Comparison of ENCODE assay signal across 1 cellular context in the genomic region with DNA sequence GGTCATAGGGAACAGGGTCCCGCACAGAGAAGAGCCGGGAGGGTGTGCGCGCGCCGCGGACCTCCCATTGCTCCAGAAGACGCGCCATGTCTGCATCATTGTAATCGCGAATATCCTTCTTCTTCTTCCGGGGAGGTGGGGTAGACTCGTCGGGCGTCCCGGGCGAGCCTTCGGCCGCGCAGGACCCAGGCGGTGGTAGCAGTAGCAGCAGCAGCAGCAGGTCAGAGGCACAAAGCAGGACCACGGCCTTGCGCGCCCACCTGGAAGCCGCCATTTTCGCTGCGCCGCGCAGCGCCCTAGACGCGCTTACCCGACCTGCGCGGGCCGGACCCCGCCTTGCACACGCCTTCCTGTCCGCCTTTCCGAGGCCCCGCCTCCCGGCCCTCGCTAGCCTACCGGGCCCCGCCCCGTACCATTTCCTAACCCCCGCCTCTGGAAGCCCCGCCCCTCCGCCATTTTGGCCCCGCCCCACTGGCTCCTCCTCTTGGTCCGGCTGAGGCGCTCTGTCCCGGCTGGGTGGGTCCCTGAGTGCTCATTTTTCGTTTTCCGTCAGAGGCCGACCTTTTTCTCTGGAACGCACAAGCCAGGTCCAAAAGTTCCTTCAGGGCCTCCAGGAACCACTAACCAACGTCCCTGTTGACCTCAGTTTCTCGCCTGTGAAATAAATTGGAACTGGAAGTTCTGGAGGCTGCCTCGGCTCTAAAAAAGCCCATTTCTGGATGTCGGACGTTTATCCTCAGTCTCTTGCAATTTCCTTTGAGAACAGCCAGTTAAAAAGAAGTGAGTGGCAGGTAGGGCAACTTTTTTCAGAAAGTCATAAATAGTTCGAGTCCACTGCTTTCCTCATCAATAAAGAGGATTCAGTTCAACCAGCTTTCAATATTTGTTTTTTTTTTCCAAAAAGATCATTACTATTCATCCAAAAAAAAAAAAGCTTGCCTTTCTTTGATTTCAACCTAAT.
TF ChIP-seq lines count a peak whose summit lies in the region.

A gene (minus strand): TSS at position 302 of the 961 bp plus-strand sequence. CDS start 28 bp downstream, at position 274.

TF ChIP-seq in SK-N-SH, 30 proteins besides CTCF, POLR2A, EP300 and RAD21 (continued from another document):
- TF ChIP-seq, protein P1, sequence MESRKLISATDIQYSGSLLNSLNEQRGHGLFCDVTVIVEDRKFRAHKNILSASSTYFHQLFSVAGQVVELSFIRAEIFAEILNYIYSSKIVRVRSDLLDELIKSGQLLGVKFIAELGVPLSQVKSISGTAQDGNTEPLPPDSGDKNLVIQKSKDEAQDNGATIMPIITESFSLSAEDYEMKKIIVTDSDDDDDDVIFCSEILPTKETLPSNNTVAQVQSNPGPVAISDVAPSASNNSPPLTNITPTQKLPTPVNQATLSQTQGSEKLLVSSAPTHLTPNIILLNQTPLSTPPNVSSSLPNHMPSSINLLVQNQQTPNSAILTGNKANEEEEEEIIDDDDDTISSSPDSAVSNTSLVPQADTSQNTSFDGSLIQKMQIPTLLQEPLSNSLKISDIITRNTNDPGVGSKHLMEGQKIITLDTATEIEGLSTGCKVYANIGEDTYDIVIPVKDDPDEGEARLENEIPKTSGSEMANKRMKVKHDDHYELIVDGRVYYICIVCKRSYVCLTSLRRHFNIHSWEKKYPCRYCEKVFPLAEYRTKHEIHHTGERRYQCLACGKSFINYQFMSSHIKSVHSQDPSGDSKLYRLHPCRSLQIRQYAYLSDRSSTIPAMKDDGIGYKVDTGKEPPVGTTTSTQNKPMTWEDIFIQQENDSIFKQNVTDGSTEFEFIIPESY (IDR thresholded peaks at IDR 0.05; ENCODE audit: borderline replicate concordance, low read depth), result no peak
- TF ChIP-seq EZH2phosphoT487 (IDR thresholded peaks at IDR 0.05; ENCODE audit: borderline replicate concordance, low read depth), result no peak
- TF ChIP-seq CHD2 (IDR thresholded peaks at IDR 0.05; ENCODE audit: low read length, partially characterized antibody), result no peak
- TF ChIP-seq, protein P2, sequence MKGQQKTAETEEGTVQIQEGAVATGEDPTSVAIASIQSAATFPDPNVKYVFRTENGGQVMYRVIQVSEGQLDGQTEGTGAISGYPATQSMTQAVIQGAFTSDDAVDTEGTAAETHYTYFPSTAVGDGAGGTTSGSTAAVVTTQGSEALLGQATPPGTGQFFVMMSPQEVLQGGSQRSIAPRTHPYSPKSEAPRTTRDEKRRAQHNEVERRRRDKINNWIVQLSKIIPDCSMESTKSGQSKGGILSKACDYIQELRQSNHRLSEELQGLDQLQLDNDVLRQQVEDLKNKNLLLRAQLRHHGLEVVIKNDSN (IDR thresholded peaks at IDR 0.05; ENCODE audit: borderline replicate concordance, low read depth), result no peak
- no peak for TF ChIP-seq FOXM1 (IDR thresholded peaks at IDR 0.05; ENCODE audit: low read depth)
- TF ChIP-seq, protein P3, sequence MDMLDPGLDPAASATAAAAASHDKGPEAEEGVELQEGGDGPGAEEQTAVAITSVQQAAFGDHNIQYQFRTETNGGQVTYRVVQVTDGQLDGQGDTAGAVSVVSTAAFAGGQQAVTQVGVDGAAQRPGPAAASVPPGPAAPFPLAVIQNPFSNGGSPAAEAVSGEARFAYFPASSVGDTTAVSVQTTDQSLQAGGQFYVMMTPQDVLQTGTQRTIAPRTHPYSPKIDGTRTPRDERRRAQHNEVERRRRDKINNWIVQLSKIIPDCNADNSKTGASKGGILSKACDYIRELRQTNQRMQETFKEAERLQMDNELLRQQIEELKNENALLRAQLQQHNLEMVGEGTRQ (IDR thresholded peaks at IDR 0.05; ENCODE audit: borderline replicate concordance, low read depth, low read length), result no peak
- no peak for TF ChIP-seq GABPA (IDR thresholded peaks at IDR 0.05; ENCODE audit: low read depth)
- 0 out of 2 replicates have a peak, but pooled peaks have one; percentile 12 for TF ChIP-seq ELF1 (IDR thresholded peaks at IDR 0.05)
- TF ChIP-seq RXRA (IDR thresholded peaks at IDR 0.05; ENCODE audit: borderline replicate concordance, low read depth), result no peak
- peak; percentile 61; the same call in 1 of the 2 replicates for TF ChIP-seq MXI1 (IDR thresholded peaks at IDR 0.05; ENCODE audit: low read depth, low read length)
- TF ChIP-seq POLR2AphosphoS5 (IDR thresholded peaks at IDR 0.05; ENCODE audit: low read depth, low read length), result peak; percentile 95
- peak; percentile 74; the same call in 1 of the 2 replicates for TF ChIP-seq SIN3A (IDR thresholded peaks at IDR 0.05; ENCODE audit: borderline replicate concordance, low read depth, low read length)
- no peak for TF ChIP-seq RFX5 (IDR thresholded peaks at IDR 0.05; ENCODE audit: low read length)
- TF ChIP-seq SMC3 (IDR thresholded peaks at IDR 0.05; ENCODE audit: low read depth, low read length), result no peak
- no peak for TF ChIP-seq GATA2 (CRISPR knock-in tag; IDR thresholded peaks at IDR 0.05)
